1 cellular context compared by ENCODE assay signal in the genomic region with DNA sequence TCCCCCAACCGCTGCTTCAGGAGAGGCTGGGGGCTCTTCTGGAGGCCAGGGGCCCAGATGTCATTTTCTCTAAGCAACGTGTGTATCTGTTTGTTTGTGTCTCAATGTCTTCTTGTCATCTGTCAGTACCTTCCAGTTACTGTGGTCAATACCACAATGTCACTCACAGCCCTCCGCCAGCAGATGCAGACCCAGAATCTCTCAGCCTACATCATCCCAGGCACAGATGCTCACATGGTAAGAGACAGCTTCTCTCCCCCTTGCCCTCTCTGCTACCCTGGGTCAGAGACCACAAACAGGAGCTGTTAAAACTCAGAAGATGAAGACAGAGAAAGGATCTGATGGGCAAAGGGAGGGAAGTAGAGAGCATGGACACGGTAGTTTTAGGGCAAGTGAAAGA.
TF ChIP-seq lines count a peak whose summit lies in the region.

No MANE protein-coding gene starts in this region.

TF ChIP-seq in IMR-90, 13 proteins besides CTCF, POLR2A, EP300 and RAD21:
- TF ChIP-seq RFX5 (IDR thresholded peaks at IDR 0.05; ENCODE audit: low read depth, low read length) (no peak), CHD1 (IDR thresholded peaks at IDR 0.05; ENCODE audit: low read depth, low read length) (no peak), RCOR1 (IDR thresholded peaks at IDR 0.05; ENCODE audit: insufficient replicate concordance, low read length) (no peak), SMC3 (IDR thresholded peaks at IDR 0.05; ENCODE audit: low read depth, low read length) (no peak), MAFK (IDR thresholded peaks at IDR 0.05; ENCODE audit: low read depth, low read length) (no peak), FOS (IDR thresholded peaks at IDR 0.05; ENCODE audit: low read depth, low read length) (no peak), CEBPB (IDR thresholded peaks at IDR 0.05; ENCODE audit: low read depth, low read length) (no peak), NFE2L2 (IDR thresholded peaks at IDR 0.05; ENCODE audit: low read depth, low read length) (no peak), MXI1 (IDR thresholded peaks at IDR 0.05; ENCODE audit: borderline replicate concordance, low read depth, low read length) (no peak), BHLHE40 (IDR thresholded peaks at IDR 0.05; ENCODE audit: low read depth, low read length) (no peak), MAZ (IDR thresholded peaks at IDR 0.05; ENCODE audit: borderline replicate concordance, low read depth, low read length) (no peak)
- TF ChIP-seq, protein P1, sequence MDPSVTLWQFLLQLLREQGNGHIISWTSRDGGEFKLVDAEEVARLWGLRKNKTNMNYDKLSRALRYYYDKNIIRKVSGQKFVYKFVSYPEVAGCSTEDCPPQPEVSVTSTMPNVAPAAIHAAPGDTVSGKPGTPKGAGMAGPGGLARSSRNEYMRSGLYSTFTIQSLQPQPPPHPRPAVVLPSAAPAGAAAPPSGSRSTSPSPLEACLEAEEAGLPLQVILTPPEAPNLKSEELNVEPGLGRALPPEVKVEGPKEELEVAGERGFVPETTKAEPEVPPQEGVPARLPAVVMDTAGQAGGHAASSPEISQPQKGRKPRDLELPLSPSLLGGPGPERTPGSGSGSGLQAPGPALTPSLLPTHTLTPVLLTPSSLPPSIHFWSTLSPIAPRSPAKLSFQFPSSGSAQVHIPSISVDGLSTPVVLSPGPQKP (IDR thresholded peaks at IDR 0.05; ENCODE audit: borderline replicate concordance, low read depth, low read length), result no peak
- TF ChIP-seq, protein P2, sequence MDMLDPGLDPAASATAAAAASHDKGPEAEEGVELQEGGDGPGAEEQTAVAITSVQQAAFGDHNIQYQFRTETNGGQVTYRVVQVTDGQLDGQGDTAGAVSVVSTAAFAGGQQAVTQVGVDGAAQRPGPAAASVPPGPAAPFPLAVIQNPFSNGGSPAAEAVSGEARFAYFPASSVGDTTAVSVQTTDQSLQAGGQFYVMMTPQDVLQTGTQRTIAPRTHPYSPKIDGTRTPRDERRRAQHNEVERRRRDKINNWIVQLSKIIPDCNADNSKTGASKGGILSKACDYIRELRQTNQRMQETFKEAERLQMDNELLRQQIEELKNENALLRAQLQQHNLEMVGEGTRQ (IDR thresholded peaks at IDR 0.05; ENCODE audit: low read depth, low read length), result no peak
